ENCODE assay signal across 21 cellular contexts in the genomic region with DNA sequence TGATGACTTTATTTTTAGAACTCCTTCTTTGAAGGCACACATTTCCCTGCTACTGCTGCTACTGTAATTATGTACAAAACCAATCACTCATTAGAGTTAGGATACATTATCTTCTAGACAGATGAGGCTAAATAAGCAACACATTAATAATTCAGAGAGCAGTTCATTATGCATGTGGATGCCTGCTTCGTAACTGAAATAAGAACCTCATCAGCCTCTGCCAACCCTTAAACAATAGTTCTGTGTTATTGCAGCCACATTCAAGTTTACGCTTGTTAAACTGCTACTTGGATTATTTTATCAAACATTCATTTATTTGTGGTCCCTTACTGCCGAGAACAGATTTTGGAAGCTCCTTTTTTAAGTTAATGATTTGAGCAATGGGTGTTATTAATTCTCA.
"Had no signal": no experiment of that assay in that cellular context is flagged by ENCODE, and none has a peak within 500 bp of the region (broad histone marks: within the 10 kb centered on the region; RNA-seq: fewer than 3 reads in every experiment).

No MANE protein-coding gene starts in this region.

- H3K4me3 ChIP-seq: body of pancreas, coronary artery, esophagus muscularis mucosa, lung, transverse colon, vagina had no signal

- H2AFZ ChIP-seq: parathyroid adenoma had no signal

- H3K9me3 ChIP-seq: body of pancreas, esophagus muscularis mucosa, transverse colon, vagina had no signal

- H3K4me1 ChIP-seq: parathyroid adenoma, transverse colon had no signal

- H3K9ac ChIP-seq: parathyroid adenoma had no signal

- H3K36me3 ChIP-seq: transverse colon, vagina had no signal

- H3K27me3 Mint-ChIP-seq: activated B cell treated with CpG ODN at 0.5 μM for 24 hours; activated CD8-positive, alpha-beta T cell treated with anti-CD3 and anti-CD28 coated beads for 36 hours; activated naive CD8-positive, alpha-beta T cell; central memory CD8-positive, alpha-beta T cell; stimulated activated memory B cell treated with anti-CD40 and anti-IgM and Interleukin-4, amounts not matched to agents 10 μg/mL and 1 μg/mL and 100 μg/mL, for 72 hours had no signal

- ATAC-seq: activated CD8-positive, alpha-beta T cell treated with anti-CD3 and anti-CD28 coated beads for 36 hours; body of pancreas; naive thymus-derived CD4-positive, alpha-beta T cell; stimulated activated memory B cell treated with anti-CD40 and anti-IgM and Interleukin-4, amounts not matched to agents 10 μg/mL and 1 μg/mL and 100 μg/mL, for 72 hours had no signal

- H3K9me3 Mint-ChIP-seq: activated B cell treated with CpG ODN at 0.5 μM for 24 hours; activated CD8-positive, alpha-beta T cell treated with anti-CD3 and anti-CD28 coated beads for 36 hours; central memory CD8-positive, alpha-beta T cell; naive thymus-derived CD4-positive, alpha-beta T cell; stimulated activated memory B cell treated with anti-CD40 and anti-IgM and Interleukin-4, amounts not matched to agents 10 μg/mL and 1 μg/mL and 100 μg/mL, for 72 hours had no signal

- H3K4me1 Mint-ChIP-seq: activated B cell treated with CpG ODN at 0.5 μM for 24 hours; central memory CD8-positive, alpha-beta T cell; stimulated activated memory B cell treated with anti-CD40 and anti-IgM and Interleukin-4, amounts not matched to agents 10 μg/mL and 1 μg/mL and 100 μg/mL, for 72 hours had no signal

- H3K27me3 ChIP-seq: body of pancreas, esophagus muscularis mucosa, transverse colon, vagina had no signal

- H3K4me3 Mint-ChIP-seq: activated B cell treated with CpG ODN at 0.5 μM for 24 hours; activated CD8-positive, alpha-beta T cell treated with anti-CD3 and anti-CD28 coated beads for 36 hours; activated naive CD8-positive, alpha-beta T cell; central memory CD8-positive, alpha-beta T cell; naive thymus-derived CD4-positive, alpha-beta T cell; stimulated activated memory B cell treated with anti-CD40 and anti-IgM and Interleukin-4, amounts not matched to agents 10 μg/mL and 1 μg/mL and 100 μg/mL, for 72 hours had no signal

- H3K79me2 ChIP-seq: parathyroid adenoma had no signal

- H3K27ac Mint-ChIP-seq: activated B cell treated with CpG ODN at 0.5 μM for 24 hours; activated CD8-positive, alpha-beta T cell treated with anti-CD3 and anti-CD28 coated beads for 36 hours; activated naive CD8-positive, alpha-beta T cell; stimulated activated memory B cell treated with anti-CD40 and anti-IgM and Interleukin-4, amounts not matched to agents 10 μg/mL and 1 μg/mL and 100 μg/mL, for 72 hours had no signal

- DNase-seq: activated B cell treated with CpG ODN at 0.5 μM for 24 hours; activated CD4-positive, alpha-beta T cell treated with anti-CD3 and anti-CD28 coated beads for 48 hours; activated CD8-positive, alpha-beta memory T cell treated with anti-CD3 and anti-CD28 coated beads, Interleukin-2, amount 50 U/mL, for 4 hours; activated CD8-positive, alpha-beta T cell treated with anti-CD3 and anti-CD28 coated beads for 36 hours; activated effector memory CD4-positive, alpha-beta T cell treated with anti-CD3 and anti-CD28 coated beads, Interleukin-2, amount 50 U/mL, for 16 hours; activated T-cell treated with anti-CD3 and anti-CD28 coated beads, Interleukin-2, amount 50 U/mL, for 48 hours; amniotic stem cell; body of pancreas; effector CD4-positive, alpha-beta T cell; naive thymus-derived CD4-positive, alpha-beta T cell; retina; stimulated activated CD4-positive, alpha-beta T cell treated with anti-CD3 and anti-CD28 coated beads, Interleukin-2, amount 100 ng/mL, for 48 hours; transverse colon had no signal
